17 cellular contexts compared by ENCODE assay signal in the genomic region with DNA sequence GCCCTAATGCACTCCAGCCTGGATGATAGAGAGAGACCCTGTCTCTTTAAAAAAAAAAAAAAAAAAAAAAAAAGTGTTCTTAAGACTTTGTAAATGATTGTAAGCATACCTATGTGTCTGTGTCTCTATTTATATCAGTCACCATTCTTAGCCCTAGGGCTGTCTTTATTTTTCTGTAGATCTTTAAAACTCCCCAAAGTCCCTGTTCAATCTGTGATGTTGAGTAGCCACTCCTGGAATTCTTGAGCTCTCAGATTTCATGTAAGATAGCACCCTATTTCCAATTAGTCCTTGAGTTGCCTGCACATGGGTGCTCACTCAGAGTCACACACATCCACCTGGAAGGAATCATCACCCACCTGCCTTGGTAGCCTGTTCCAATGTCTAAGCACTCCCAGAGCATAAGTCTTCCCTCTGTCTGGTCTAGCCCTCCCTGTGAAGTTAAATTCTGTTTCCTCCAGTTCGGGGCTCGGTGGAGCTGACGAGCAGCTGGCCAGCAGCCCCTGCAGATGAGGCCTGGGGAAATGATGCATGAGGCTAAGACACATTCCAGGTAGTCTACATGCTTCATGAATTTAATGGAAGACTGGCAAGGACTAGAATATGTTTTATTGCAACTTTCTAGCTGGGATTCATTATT. TPM values are rescaled to one million over a fixed set of nuclear protein-coding genes. Genes with fewer than 3 reads are reported as not detected.
DNase-seq lines count a peak whose midpoint lies in the region; ATAC-seq and TF ChIP-seq lines count a peak whose summit lies in the region.
"Had no signal": no experiment of that assay in that cellular context is flagged by ENCODE, and none has a peak within 500 bp of the region (broad histone marks: within the 10 kb centered on the region; RNA-seq: fewer than 3 reads in every experiment).

No MANE protein-coding gene starts in this region.

- no peak for ATAC-seq in mucosa of descending colon

- peaks cover 5% of the 10 kb centered on the region for H3K27me3 Mint-ChIP-seq in Caco-2 (ENCODE audit: insufficient read depth, unreplicated experiment)
- peaks cover 20% of the 10 kb centered on the region for H3K27me3 Mint-ChIP-seq in nephron (ENCODE audit: low read depth)

- H3K4me3 ChIP-seq in Caco-2 (ENCODE audit: low read depth, low read length) (no peak overlapping the region), mucosa of descending colon (no peak overlapping the region)

- no peaks in the 10 kb centered on the region for H3K36me3 Mint-ChIP-seq in Caco-2 (ENCODE audit: insufficient read depth, unreplicated experiment)
- no peaks in the 10 kb centered on the region for H3K36me3 Mint-ChIP-seq in nephron (ENCODE audit: low read depth)
- H3K36me3 Mint-ChIP-seq: CD4-positive, CD25-positive, alpha-beta regulatory T cell had no signal

- H3K4me1 ChIP-seq in Caco-2 (peaks cover 27% of the 10 kb centered on the region), mucosa of descending colon (ENCODE audit: low read depth) (no peaks in the 10 kb centered on the region)

- H3K4me3 Mint-ChIP-seq in Caco-2 (ENCODE audit: unreplicated experiment) (no peak overlapping the region), nephron (no peak overlapping the region)
- H3K4me3 Mint-ChIP-seq: B cell, H9 had no signal

- H3K9me3 Mint-ChIP-seq in Caco-2 (ENCODE audit: unreplicated experiment), result no peaks in the 10 kb centered on the region
- no peaks in the 10 kb centered on the region for H3K9me3 Mint-ChIP-seq in nephron
- H3K9me3 Mint-ChIP-seq: H9 had no signal

- CTCF ChIA-PET in Caco-2 (lab: Charles Lee), result no interaction called here
- CTCF ChIA-PET in GM10248 (lab: Yijun Ruan, JAX), result interaction anchor here (1.5 to 2.3 kb wide), 2 partner anchors 11 to 116 kb away, joined by 7 to 9 read pairs; no protein-coding TSS in a partner anchor

- H3K9me3 ChIP-seq in Caco-2, result no peaks in the 10 kb centered on the region
- no peaks in the 10 kb centered on the region for H3K9me3 ChIP-seq in mucosa of descending colon
- H3K9me3 ChIP-seq: SK-N-SH had no signal

- no peak for TF ChIP-seq CTCF in Caco-2 (IDR thresholded peaks at IDR 0.05; ENCODE audit: insufficient read depth in 1 of 2, low read depth in 1 of 2, low read length in 1 of 2, severe bottlenecking in 1 of 2, unreplicated experiment in 1 of 2)
- TF ChIP-seq CTCF in nephron (IDR thresholded peaks at IDR 0.05; ENCODE audit: unreplicated experiment in 3 of 3), result no peak
- TF ChIP-seq CTCF in mucosa of descending colon (IDR thresholded peaks at IDR 0.05), result no peak
- no peak for TF ChIP-seq CTCF in GM10248 (IDR thresholded peaks at IDR 0.05; ENCODE audit: control extremely low read depth, extremely low read depth, low read depth, missing control alignments)

- H3K27ac Mint-ChIP-seq in Caco-2 (ENCODE audit: unreplicated experiment) (peak overlapping the region; percentile 90), nephron (peak overlapping the region in 2 of 3 experiments; percentile 35 to 57)
- H3K27ac Mint-ChIP-seq: B cell; CD4-positive, CD25-positive, alpha-beta regulatory T cell; H9 had no signal

- no peaks in the 10 kb centered on the region for H3K27me3 ChIP-seq in Caco-2 (replicated peaks; ENCODE audit: control insufficient read depth, insufficient read depth, low read length)

- H3K4me1 Mint-ChIP-seq in Caco-2 (ENCODE audit: low read depth, unreplicated experiment) (peaks cover 30% of the 10 kb centered on the region), nephron (peaks cover 9% of the 10 kb centered on the region)

- POLR2A ChIA-PET in Caco-2 (lab: Charles Lee) (no interaction called here), GM10248 (lab: Yijun Ruan, JAX) (interaction anchor here (0.7 to 1.2 kb wide), 2 partner anchors 14 to 21 kb away, joined by 5 read pairs; partner anchors contain the start of gene ATF3)

- BruUV-seq in Caco-2 (replicated peaks; lab: Mats Ljungman, UMichigan), result no TSS peak

- in situ Hi-C loops in Caki2 (cut with HindIII; ENCODE audit: low pct_unique_long_range_greater_than_20kb, low sequenced_read_pairs), result no loop called here

- DNase-seq in Caco-2 (no peak), Caki2 (ENCODE audit: low read depth) (peak; percentile 41), astrocyte of the hippocampus (ENCODE audit: low read depth, low spot score) (peak; percentile 20), mucosa of descending colon (no peak), T-helper 2 cell (no peak), GM10248 (ENCODE audit: extremely low spot score) (no peak)
- DNase-seq: Calu3; CD4-positive, CD25-positive, alpha-beta regulatory T cell; DMS53; H9; NCI-H1930; NCI-H2227 treated with DMSO at 0.1 percent for 48 hours; NCI-H524; SHP77; SK-N-SH had no signal

- H3K36me3 ChIP-seq in Caco-2 (ENCODE audit: control insufficient read depth, insufficient read depth, low read length) (no peaks in the 10 kb centered on the region), mucosa of descending colon (ENCODE audit: low read depth) (no peaks in the 10 kb centered on the region)

- intact Hi-C loops in Caco-2 (cut with micrococcal nuclease; ENCODE audit: unreplicated experiment) (no loop called here), mucosa of descending colon (cut with DNase I, micrococcal nuclease) (no loop called here)

RNA-seq across cellular contexts. Expression of gene ATF3, which starts 14.7 kb away (rescaled TPM):
- total RNA-seq in Caco-2 (2022), result 21.8 and 25.8 TPM in 2 replicates
- total RNA-seq in Caki2 (2014; rRNA removed; shearing (Covaris generic); ENCODE audit: low replicate concordance), result 30.0 and 39.7 TPM in 2 replicates
- total RNA-seq in mucosa of descending colon, result 100 to 1,000 TPM in 1 of 3 donors, 10 to 100 TPM in 2; 20.2 to 121 (median 42.0) TPM

Comparison
In these comparisons a context has a peak if more than half of its experiments do, and no peak if none do; other contexts are left out.
1. DNase-seq: peak in Caki2 (single experiment) and astrocyte of the hippocampus (single experiment); none in Caco-2 (0 of 2), mucosa of descending colon (0 of 3), T-helper 2 cell (0 of 5) and GM10248 (single experiment).